In genomic region chr6:123503619-123504018, GRCh38 we compare ENCODE assay signal across 22 cellular contexts.
"Had no signal": no experiment of that assay in that cellular context is flagged by ENCODE, and none has a peak within 500 bp of the region (broad histone marks: within the 10 kb centered on the region; RNA-seq: fewer than 3 reads in every experiment).

No MANE protein-coding gene starts in this region.

- H3K4me1 Mint-ChIP-seq: naive B cell; stimulated activated effector memory CD8-positive, alpha-beta T cell treated with anti-CD3 and anti-CD28 coated beads, Interleukin-12 subunit alpha, Interleukin-12 subunit beta, amount 100 ng/mL, for 72 hours had no signal

- H3K79me2 ChIP-seq: hepatocyte had no signal

- ATAC-seq: left colon; right cardiac atrium; stimulated activated effector memory CD8-positive, alpha-beta T cell treated with anti-CD3 and anti-CD28 coated beads, Interleukin-12 subunit alpha, Interleukin-12 subunit beta, amount 100 ng/mL, for 72 hours; stimulated activated naive CD8-positive, alpha-beta T cell treated with anti-CD3 and anti-CD28 coated beads, Interleukin-15, Interleukin-2, amounts not matched to agents 100 U/mL and 50 U/mL, for 24 hours had no signal

- H3K36me3 Mint-ChIP-seq: naive B cell; stimulated activated effector memory CD8-positive, alpha-beta T cell treated with anti-CD3 and anti-CD28 coated beads, Interleukin-12 subunit alpha, Interleukin-12 subunit beta, amount 100 ng/mL, for 72 hours had no signal

- H3K4me1 ChIP-seq: colonic mucosa, esophagus squamous epithelium, suprapubic skin, thyroid gland, upper lobe of left lung, uterus had no signal

- H3K27ac ChIP-seq: colonic mucosa, esophagus squamous epithelium, hepatocyte, neutrophil, suprapubic skin, thyroid gland, upper lobe of left lung, uterus had no signal

- H3K4me3 Mint-ChIP-seq: naive B cell; nephron; stimulated activated effector memory CD8-positive, alpha-beta T cell treated with anti-CD3 and anti-CD28 coated beads, Interleukin-12 subunit alpha, Interleukin-12 subunit beta, amount 100 ng/mL, for 72 hours had no signal

- H3K27me3 Mint-ChIP-seq: naive B cell had no signal

- H3K9me3 Mint-ChIP-seq: nephron had no signal

- H3K4me3 ChIP-seq: colonic mucosa, esophagus squamous epithelium, hepatocyte, suprapubic skin, thyroid gland, upper lobe of left lung, uterus had no signal

- H3K9me3 ChIP-seq: colonic mucosa, esophagus squamous epithelium, neutrophil, suprapubic skin, thyroid gland, upper lobe of left lung, uterus had no signal

- H3K27ac Mint-ChIP-seq: naive B cell; nephron; stimulated activated effector memory CD8-positive, alpha-beta T cell treated with anti-CD3 and anti-CD28 coated beads, Interleukin-12 subunit alpha, Interleukin-12 subunit beta, amount 100 ng/mL, for 72 hours had no signal

- H3K36me3 ChIP-seq: colonic mucosa, esophagus squamous epithelium, neutrophil, suprapubic skin, thyroid gland, upper lobe of left lung, uterus had no signal

- H3K4me2 ChIP-seq: hepatocyte had no signal

- H2AFZ ChIP-seq: hepatocyte had no signal

- H3K27me3 ChIP-seq: colonic mucosa, esophagus squamous epithelium, hepatocyte, neutrophil, suprapubic skin, thyroid gland, upper lobe of left lung, uterus had no signal

- DNase-seq: colonic mucosa; dermis blood vessel endothelial cell; esophagus squamous epithelium; foreskin fibroblast; head of caudate nucleus; kidney; left colon; mesendoderm; naive B cell; right cardiac atrium; small intestine; stimulated activated CD4-positive, alpha-beta T cell treated with anti-CD3 and anti-CD28 coated beads, Interleukin-4, amount 100 ng/mL, for 1 hour; stimulated activated CD8-positive, alpha-beta memory T cell treated with anti-CD3 and anti-CD28 coated beads, Interleukin-4, amount 100 ng/mL, for 48 hours; stimulated activated naive CD8-positive, alpha-beta T cell treated with anti-CD3 and anti-CD28 coated beads, Interleukin-15, Interleukin-2, amounts not matched to agents 100 U/mL and 50 U/mL, for 24 hours; thyroid gland; upper lobe of left lung; uterus had no signal
